32 cellular contexts compared by ENCODE assay signal in genomic region chr15:67818464-67818863, GRCh38. TPM values are rescaled to one million over a fixed set of nuclear protein-coding genes. Genes with fewer than 3 reads are reported as not detected.
"Had no signal": no experiment of that assay in that cellular context is flagged by ENCODE, and none has a peak within 500 bp of the region (broad histone marks: within the 10 kb centered on the region; RNA-seq: fewer than 3 reads in every experiment).

No MANE protein-coding gene starts in this region.

- DNase-seq: effector CD4-positive, alpha-beta T cell; foreskin fibroblast; glutamatergic neuron; heart right ventricle; hippocampal formation; kidney glomerular epithelial cell; left ventricle myocardium superior; lower lobe of right lung; nephron progenitor cell; nucleus accumbens; psoas muscle; right cardiac atrium; stimulated activated CD4-positive, alpha-beta T cell treated with anti-CD3 and anti-CD28 coated beads, Interleukin-4, amount 100 ng/mL, for 4 hours; stimulated activated naive CD8-positive, alpha-beta T cell treated with anti-CD3 and anti-CD28 coated beads, Interleukin-15, Interleukin-2, amounts not matched to agents 100 U/mL and 50 U/mL, for 24 hours; substantia nigra; testis had no signal

- H3K9me3 Mint-ChIP-seq: stimulated activated memory B cell treated with anti-CD40 and anti-IgM and Interleukin-4, amounts not matched to agents 10 μg/mL and 1 μg/mL and 100 μg/mL, for 72 hours had no signal

- H3K27ac ChIP-seq: dorsolateral prefrontal cortex, epithelial cell of prostate, gastroesophageal sphincter, heart right ventricle, lower lobe of right lung, psoas muscle, skin epidermis, spleen, testis, tibial artery had no signal

- ATAC-seq: esophagus mucosa; gastroesophageal sphincter; heart right ventricle; left colon; left ventricle myocardium superior; lower lobe of right lung; naive thymus-derived CD8-positive, alpha-beta T cell; psoas muscle; right cardiac atrium; stimulated activated memory B cell treated with anti-CD40 and anti-IgM and Interleukin-4, amounts not matched to agents 10 μg/mL and 1 μg/mL and 100 μg/mL, for 72 hours; stimulated activated naive CD8-positive, alpha-beta T cell treated with anti-CD3 and anti-CD28 coated beads, Interleukin-15, Interleukin-2, amounts not matched to agents 100 U/mL and 50 U/mL, for 24 hours had no signal

- H3K4me3 ChIP-seq: dorsolateral prefrontal cortex, gastroesophageal sphincter, heart right ventricle, lower lobe of right lung, psoas muscle, skin epidermis, spleen, testis, tibial artery had no signal

- H3K9me3 ChIP-seq: testis had no signal

- H3K4me3 Mint-ChIP-seq: naive thymus-derived CD8-positive, alpha-beta T cell; nephron progenitor cell; stimulated activated memory B cell treated with anti-CD40 and anti-IgM and Interleukin-4, amounts not matched to agents 10 μg/mL and 1 μg/mL and 100 μg/mL, for 72 hours; type B pancreatic cell had no signal

- H3K27ac Mint-ChIP-seq: naive thymus-derived CD8-positive, alpha-beta T cell; nephron progenitor cell; stimulated activated memory B cell treated with anti-CD40 and anti-IgM and Interleukin-4, amounts not matched to agents 10 μg/mL and 1 μg/mL and 100 μg/mL, for 72 hours; type B pancreatic cell had no signal

- H3K36me3 ChIP-seq: lower lobe of right lung had no signal

- H3K27me3 ChIP-seq: testis had no signal

- H3K36me3 Mint-ChIP-seq: type B pancreatic cell had no signal

RNA-seq across cellular contexts. Expression of gene RNU6-1, which starts 21.4 kb away (rescaled TPM):
- total RNA-seq: dorsolateral prefrontal cortex; esophagus mucosa; gastroesophageal sphincter; heart right ventricle; left colon; left ventricle myocardium superior; lower lobe of right lung; mesenteric fat pad; myocyte; naive thymus-derived CD8-positive, alpha-beta T cell; osteocyte; psoas muscle; renal cortical epithelial cell; right cardiac atrium; spleen; testis; urinary bladder had no signal
- polyA plus RNA-seq: heart right ventricle; naive thymus-derived CD8-positive, alpha-beta T cell; psoas muscle; right cardiac atrium; spleen; urinary bladder had no signal
